Comparison of ENCODE assay signal across 28 cellular contexts in genomic region chr17:58267347-58268324, GRCh38. TPM values are rescaled to one million over a fixed set of nuclear protein-coding genes. Genes with fewer than 3 reads are reported as not detected.
"Had no signal": no experiment of that assay in that cellular context is flagged by ENCODE, and none has a peak within 500 bp of the region (broad histone marks: within the 10 kb centered on the region; RNA-seq: fewer than 3 reads in every experiment).

No MANE protein-coding gene starts in this region.

- H3K9me3 ChIP-seq: left ventricle myocardium inferior, sigmoid colon had no signal

- H3K9me3 Mint-ChIP-seq: activated B cell treated with CpG ODN at 0.5 μM for 24 hours; activated naive CD4-positive, alpha-beta T cell treated with anti-CD3 and anti-CD28 coated beads, Interleukin-2, amount 10 ng/mL, durations not matched to agents 7 days and 5 days; natural killer cell; stimulated activated naive B cell treated with anti-CD40 and anti-IgM and Interleukin-4, amounts not matched to agents 10 μg/mL and 1 μg/mL and 100 μg/mL, for 72 hours had no signal

- H3K4me3 ChIP-seq: left ventricle myocardium inferior, sigmoid colon, smooth muscle cell had no signal

- H3K4me3 Mint-ChIP-seq: activated B cell treated with CpG ODN at 0.5 μM for 24 hours; activated CD4-positive, alpha-beta T cell treated with anti-CD3 and anti-CD28 coated beads for 36 hours; activated naive CD4-positive, alpha-beta T cell treated with anti-CD3 and anti-CD28 coated beads, Interleukin-2, amount 10 ng/mL, durations not matched to agents 7 days and 5 days; natural killer cell; stimulated activated naive B cell treated with anti-CD40 and anti-IgM and Interleukin-4, amounts not matched to agents 10 μg/mL and 1 μg/mL and 100 μg/mL, for 72 hours had no signal

- H3K4me1 ChIP-seq: left ventricle myocardium inferior, sigmoid colon had no signal

- FAIRE-seq: endometrium had no signal

- H3K36me3 ChIP-seq: left ventricle myocardium inferior, sigmoid colon had no signal

- H3K27ac Mint-ChIP-seq: activated B cell treated with CpG ODN at 0.5 μM for 24 hours; activated CD4-positive, alpha-beta T cell treated with anti-CD3 and anti-CD28 coated beads for 36 hours; activated naive CD4-positive, alpha-beta T cell treated with anti-CD3 and anti-CD28 coated beads, Interleukin-2, amount 10 ng/mL, durations not matched to agents 7 days and 5 days; natural killer cell; stimulated activated naive B cell treated with anti-CD40 and anti-IgM and Interleukin-4, amounts not matched to agents 10 μg/mL and 1 μg/mL and 100 μg/mL, for 72 hours had no signal

- H3K4me1 Mint-ChIP-seq: activated B cell treated with CpG ODN at 0.5 μM for 24 hours; activated CD4-positive, alpha-beta T cell treated with anti-CD3 and anti-CD28 coated beads for 36 hours; activated naive CD4-positive, alpha-beta T cell treated with anti-CD3 and anti-CD28 coated beads, Interleukin-2, amount 10 ng/mL, durations not matched to agents 7 days and 5 days; natural killer cell; stimulated activated naive B cell treated with anti-CD40 and anti-IgM and Interleukin-4, amounts not matched to agents 10 μg/mL and 1 μg/mL and 100 μg/mL, for 72 hours had no signal

- ATAC-seq: activated CD4-positive, alpha-beta T cell treated with anti-CD3 and anti-CD28 coated beads for 36 hours; natural killer cell; SK-N-SH treated with all-trans-retinoic acid at 6 μM for 48 hours; stimulated activated naive B cell treated with anti-CD40 and anti-IgM and Interleukin-4, amounts not matched to agents 10 μg/mL and 1 μg/mL and 100 μg/mL, for 72 hours had no signal

- DNase-seq: activated B cell treated with CpG ODN at 0.5 μM for 24 hours; activated CD4-positive, alpha-beta T cell treated with anti-CD3 and anti-CD28 coated beads for 36 hours; activated CD4-positive, alpha-beta T cell treated with anti-CD3 and anti-CD28 coated beads, Interleukin-2, amount 50 U/mL, for 4 hours; activated effector memory CD4-positive, alpha-beta T cell treated with anti-CD3 and anti-CD28 coated beads, Interleukin-2, amount 50 U/mL, for 16 hours; activated naive CD4-positive, alpha-beta T cell treated with anti-CD3 and anti-CD28 coated beads, Interleukin-2, amount 10 ng/mL, durations not matched to agents 7 days and 5 days; activated T-cell treated with anti-CD3 and anti-CD28 coated beads for 4 hours; amygdala; cerebellar nuclear complex; cortex of kidney; foreskin fibroblast; kidney glomerular epithelial cell; left ventricle myocardium inferior; mammary epithelial cell; midbrain; natural killer cell; sigmoid colon; stimulated activated CD4-positive, alpha-beta T cell treated with anti-CD3 and anti-CD28 coated beads, Interleukin-2, amount 100 ng/mL, for 48 hours; stimulated activated CD8-positive, alpha-beta memory T cell treated with anti-CD3 and anti-CD28 coated beads, Interleukin-4, amount 100 ng/mL, for 48 hours; stimulated activated naive B cell treated with anti-CD40 and anti-IgM and Interleukin-4, amounts not matched to agents 10 μg/mL and 1 μg/mL and 100 μg/mL, for 72 hours; T-helper 9 cell; trophoblast cell had no signal

- H3K36me3 Mint-ChIP-seq: activated naive CD4-positive, alpha-beta T cell treated with anti-CD3 and anti-CD28 coated beads, Interleukin-2, amount 10 ng/mL, durations not matched to agents 7 days and 5 days; natural killer cell; stimulated activated naive B cell treated with anti-CD40 and anti-IgM and Interleukin-4, amounts not matched to agents 10 μg/mL and 1 μg/mL and 100 μg/mL, for 72 hours had no signal

- H3K27ac ChIP-seq: left ventricle myocardium inferior, sigmoid colon had no signal

RNA-seq across cellular contexts. Expression of gene MPO, which starts 13.1 kb away (rescaled TPM):
- total RNA-seq: activated B cell treated with CpG ODN at 0.5 μM for 24 hours; activated CD8-positive, alpha-beta memory T cell treated with anti-CD3 and anti-CD28 coated beads for 36 hours; epithelial cell of proximal tubule; fibroblast of lung; mammary epithelial cell; smooth muscle cell had no signal

RNA-seq across cellular contexts. Expression of gene LPO, which starts 29.3 kb away (rescaled TPM):
- total RNA-seq: activated B cell treated with CpG ODN at 0.5 μM for 24 hours; activated CD8-positive, alpha-beta memory T cell treated with anti-CD3 and anti-CD28 coated beads for 36 hours; epithelial cell of proximal tubule; fibroblast of lung; left ventricle myocardium inferior; mammary epithelial cell; natural killer cell; sigmoid colon; T-helper 1 cell treated with Interleukin-12 subunit alpha and Interleukin-12 subunit beta and Interleukin-4 antibody, amounts not matched to agents 30 ng/mL and 1 ng/mL, for 36 hours had no signal
